ENCODE assay signal across 15 cellular contexts in the genomic region with DNA sequence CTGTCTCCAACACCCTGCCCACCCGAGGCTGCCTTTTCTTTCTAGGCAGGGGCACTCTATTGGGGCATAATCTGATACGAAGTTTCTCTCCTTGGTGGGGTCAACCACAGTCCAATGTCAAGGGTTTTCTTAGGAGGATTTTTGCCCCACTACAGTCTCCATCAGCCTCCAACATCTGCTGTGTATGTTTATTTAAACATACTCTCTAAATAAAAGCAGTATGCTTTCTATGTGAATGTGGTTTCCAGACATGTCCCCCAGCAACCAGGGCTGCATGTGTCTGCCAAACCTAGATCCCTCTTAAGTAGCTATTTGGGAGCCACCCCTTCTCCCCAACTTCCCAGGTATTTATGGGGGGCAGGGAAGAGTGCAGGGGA.
DNase-seq lines count a peak whose midpoint lies in the region; ATAC-seq and TF ChIP-seq lines count a peak whose summit lies in the region.
"Had no signal": no experiment of that assay in that cellular context is flagged by ENCODE, and none has a peak within 500 bp of the region (broad histone marks: within the 10 kb centered on the region; RNA-seq: fewer than 3 reads in every experiment).

No MANE protein-coding gene starts in this region.

- H3K4me3 Mint-ChIP-seq in activated naive CD8-positive, alpha-beta T cell treated with anti-CD3 and anti-CD28 coated beads, Interleukin-2, amount 50 U/mL, for 24 hours = no peak overlapping the region
- H3K4me3 Mint-ChIP-seq: activated CD8-positive, alpha-beta memory T cell treated with anti-CD3 and anti-CD28 coated beads, Interleukin-2, amount 10 ng/mL, durations not matched to agents 7 days and 5 days; activated naive CD8-positive, alpha-beta T cell; dendritic cell treated with granulocyte-macrophage colony-stimulating factor and Interleukin-4, amounts not matched to agents 40 ng/mL and 50 ng/mL, for 4 days; IgD-negative memory B cell had no signal

- H3K9me3 Mint-ChIP-seq in activated naive CD8-positive, alpha-beta T cell treated with anti-CD3 and anti-CD28 coated beads, Interleukin-2, amount 50 U/mL, for 24 hours = no peaks in the 10 kb centered on the region
- H3K9me3 Mint-ChIP-seq: dendritic cell treated with granulocyte-macrophage colony-stimulating factor and Interleukin-4, amounts not matched to agents 40 ng/mL and 50 ng/mL, for 4 days; IgD-negative memory B cell had no signal

- intact Hi-C loops in gastrocnemius medialis (cut with DNase I; ENCODE audit: low total_unique reads) = loop anchor here (10.0 kb wide), 2 partner anchors 127 to 463 kb away; no protein-coding TSS in a partner anchor

- no peaks in the 10 kb centered on the region for H3K4me1 Mint-ChIP-seq in activated naive CD8-positive, alpha-beta T cell treated with anti-CD3 and anti-CD28 coated beads, Interleukin-2, amount 50 U/mL, for 24 hours
- H3K4me1 Mint-ChIP-seq: activated CD8-positive, alpha-beta memory T cell treated with anti-CD3 and anti-CD28 coated beads, Interleukin-2, amount 10 ng/mL, durations not matched to agents 7 days and 5 days; IgD-negative memory B cell had no signal

- DNase-seq in EH (ENCODE audit: low read depth) = peak; percentile 38
- DNase-seq in SJSA1 (ENCODE audit: low read depth in 1 of 2, low spot score in 2 of 2) = no peak
- DNase-seq in hepatocyte (ENCODE audit: low spot score) = peak; percentile 14
- DNase-seq in gastrocnemius medialis = no peak
- DNase-seq in MG63 = no peak
- no peak for DNase-seq in 8988T
- DNase-seq in activated naive CD8-positive, alpha-beta T cell treated with anti-CD3 and anti-CD28 coated beads, Interleukin-2, amount 50 U/mL, for 24 hours = no peak
- DNase-seq in activated T-cell treated with anti-CD3 and anti-CD28 coated beads for 4 hours = no peak
- DNase-seq: activated CD8-positive, alpha-beta memory T cell treated with anti-CD3 and anti-CD28 coated beads, Interleukin-2, amount 10 ng/mL, durations not matched to agents 7 days and 5 days; C1 segment of cervical spinal cord; nucleus accumbens; SIG-M5 had no signal

- no peaks in the 10 kb centered on the region for H3K79me2 ChIP-seq in hepatocyte

- 18% methylated on average over 2 of the region's 2 CpGs for WGBS in hepatocyte (ENCODE audit: low lambda C conversion rate, missing lambda C conversion rate)

- H3K36me3 ChIP-seq in SJSA1 (no peaks in the 10 kb centered on the region), hepatocyte (replicated peaks; ENCODE audit: insufficient read depth, low read depth) (no peaks in the 10 kb centered on the region), gastrocnemius medialis (no peaks in the 10 kb centered on the region), MG63 (no peaks in the 10 kb centered on the region)

- peak overlapping the region; percentile 64 for H3K4me2 ChIP-seq in hepatocyte

- no peaks in the 10 kb centered on the region for H4K20me1 ChIP-seq in hepatocyte (ENCODE audit: insufficient read depth, poor library complexity, severe bottlenecking)

- in situ Hi-C loops in gastrocnemius medialis (cut with MboI; ENCODE audit: low sequenced_read_pairs in 4 of 4) = no loop called here

- H3K9me2 ChIP-seq in hepatocyte (replicated peaks; ENCODE audit: insufficient read depth) = no peaks in the 10 kb centered on the region

- H3K4me1 ChIP-seq in SJSA1 (replicated peaks) (peaks cover 29% of the 10 kb centered on the region), hepatocyte (ENCODE audit: insufficient read depth) (peaks cover 24% of the 10 kb centered on the region), gastrocnemius medialis (peaks cover 13 to 16% of the 10 kb centered on the region in 2 donors)

- H3K27ac ChIP-seq in SJSA1 (peak overlapping the region; percentile 50), hepatocyte (peak overlapping the region; percentile 68), gastrocnemius medialis (peak overlapping the region in 3 of 4 donors; percentile 6 to 47 (median 6))

- H3K4me3 ChIP-seq in SJSA1 (no peak overlapping the region), hepatocyte (no peak overlapping the region), gastrocnemius medialis (peak overlapping the region in 1 of 4 donors; percentile 10), MG63 (no peak overlapping the region)

- TF ChIP-seq POLR2A in gastrocnemius medialis (IDR thresholded peaks at IDR 0.05) = no peak

- ATAC-seq in gastrocnemius medialis = no peak
- ATAC-seq in activated naive CD8-positive, alpha-beta T cell treated with anti-CD3 and anti-CD28 coated beads, Interleukin-2, amount 50 U/mL, for 24 hours = no peak
- ATAC-seq: activated CD8-positive, alpha-beta memory T cell treated with anti-CD3 and anti-CD28 coated beads, Interleukin-2, amount 10 ng/mL, durations not matched to agents 7 days and 5 days had no signal

- peak overlapping the region; percentile 0 for H2AFZ ChIP-seq in hepatocyte

- no peaks in the 10 kb centered on the region for H3K27me3 Mint-ChIP-seq in activated naive CD8-positive, alpha-beta T cell treated with anti-CD3 and anti-CD28 coated beads, Interleukin-2, amount 50 U/mL, for 24 hours
- H3K27me3 Mint-ChIP-seq: dendritic cell treated with granulocyte-macrophage colony-stimulating factor and Interleukin-4, amounts not matched to agents 40 ng/mL and 50 ng/mL, for 4 days; IgD-negative memory B cell had no signal

- no peaks in the 10 kb centered on the region for H3K36me3 Mint-ChIP-seq in activated naive CD8-positive, alpha-beta T cell treated with anti-CD3 and anti-CD28 coated beads, Interleukin-2, amount 50 U/mL, for 24 hours (ENCODE audit: low read depth)
- H3K36me3 Mint-ChIP-seq: activated CD8-positive, alpha-beta memory T cell treated with anti-CD3 and anti-CD28 coated beads, Interleukin-2, amount 10 ng/mL, durations not matched to agents 7 days and 5 days; activated naive CD8-positive, alpha-beta T cell; IgD-negative memory B cell had no signal

- no peaks in the 10 kb centered on the region for H3K9me3 ChIP-seq in SJSA1 (replicated peaks)
- H3K9me3 ChIP-seq in hepatocyte (ENCODE audit: low read depth) = no peaks in the 10 kb centered on the region
- H3K9me3 ChIP-seq in gastrocnemius medialis = no peaks in the 10 kb centered on the region
- H3K9me3 ChIP-seq in MG63 = no peaks in the 10 kb centered on the region

- H3K27me3 ChIP-seq in SJSA1 (replicated peaks) = no peaks in the 10 kb centered on the region
- no peaks in the 10 kb centered on the region for H3K27me3 ChIP-seq in hepatocyte
- no peaks in the 10 kb centered on the region for H3K27me3 ChIP-seq in gastrocnemius medialis
- H3K27me3 ChIP-seq in MG63 = no peaks in the 10 kb centered on the region

- no peak overlapping the region for H3K27ac Mint-ChIP-seq in activated naive CD8-positive, alpha-beta T cell treated with anti-CD3 and anti-CD28 coated beads, Interleukin-2, amount 50 U/mL, for 24 hours
- H3K27ac Mint-ChIP-seq: activated CD8-positive, alpha-beta memory T cell treated with anti-CD3 and anti-CD28 coated beads, Interleukin-2, amount 10 ng/mL, durations not matched to agents 7 days and 5 days; activated naive CD8-positive, alpha-beta T cell; dendritic cell treated with granulocyte-macrophage colony-stimulating factor and Interleukin-4, amounts not matched to agents 40 ng/mL and 50 ng/mL, for 4 days had no signal

- TF ChIP-seq CTCF in hepatocyte (IDR thresholded peaks at IDR 0.05; ENCODE audit: poor library complexity) (no peak), gastrocnemius medialis (IDR thresholded peaks at IDR 0.05 in 4 of 5, conservative IDR thresholded peaks at IDR 0.05 in 1 of 5) (no peak)

Comparison
In these comparisons a context has a peak if more than half of its experiments do, and no peak if none do; other contexts are left out.
1. DNase-seq: peak in EH (single experiment) and hepatocyte (single experiment); none in SJSA1 (0 of 2), gastrocnemius medialis (0 of 2), MG63 (single experiment), 8988T (single experiment), activated naive CD8-positive, alpha-beta T cell treated with anti-CD3 and anti-CD28 coated beads, Interleukin-2, amount 50 U/mL, for 24 hours (single experiment) and activated T-cell treated with anti-CD3 and anti-CD28 coated beads for 4 hours (single experiment).
2. H3K27ac ChIP-seq: peak in every context shown above with its lines; median percentile 68 in hepatocyte; 50 in SJSA1; 6 in gastrocnemius medialis.